In the genomic region with DNA sequence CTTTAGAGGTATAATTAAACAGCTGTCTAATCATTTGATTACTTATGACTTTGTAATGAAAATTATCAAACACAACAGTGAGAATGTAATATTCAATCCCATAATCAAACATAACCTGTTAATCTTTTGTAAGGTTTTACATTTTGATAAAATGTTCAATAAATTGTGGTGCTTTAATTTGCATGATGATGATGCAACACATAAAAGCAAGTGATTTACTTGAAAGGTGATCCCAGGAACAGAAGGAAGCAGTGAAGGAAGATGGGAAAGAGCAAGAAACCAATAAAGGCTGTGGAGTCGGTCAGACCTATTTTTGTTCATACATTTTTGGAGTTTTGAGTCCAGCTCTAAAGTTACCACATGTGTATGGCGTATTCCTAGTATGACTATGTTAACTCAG, we compare ENCODE assay signal across 22 cellular contexts. TPM values are rescaled to one million over a fixed set of nuclear protein-coding genes. Genes with fewer than 3 reads are reported as not detected.
"Had no signal": no experiment of that assay in that cellular context is flagged by ENCODE, and none has a peak within 500 bp of the region (broad histone marks: within the 10 kb centered on the region; RNA-seq: fewer than 3 reads in every experiment).

No MANE protein-coding gene starts in this region.

- ATAC-seq: T-cell had no signal

- H3K9ac ChIP-seq: KMS-11, SK-N-SH had no signal

- H3K4me2 ChIP-seq: KMS-11, SK-N-SH had no signal

- H3K27ac Mint-ChIP-seq: T-cell had no signal

- H3K4me1 Mint-ChIP-seq: T-cell had no signal

- H3K4me3 Mint-ChIP-seq: T-cell had no signal

- DNase-seq: Kasumi-1, MM.1S, NCI-H1092 treated with DMSO at 0.1 percent for 48 hours, NCI-H1436, NCI-H1694, NCI-H187 treated with DMSO at 0.1 percent for 48 hours, NCI-H2029 treated with DMSO at 0.1 percent for 48 hours, NCI-H2171 treated with DMSO at 0.1 percent for 48 hours, NCI-H345, NCI-H446 treated with DMSO at 0.1 percent for 48 hours, NCI-H510A treated with DMSO at 0.1 percent for 48 hours, NCI-H526, NCI-H748 treated with DMSO at 0.1 percent for 48 hours, Right ventricle myocardium superior, RPMI8226, SK-N-SH, SW 1271, T-cell had no signal

- FAIRE-seq: HTR-8/SVneo, RCC 7860 had no signal

- H3K27ac ChIP-seq: HL-60, KMS-11 had no signal

RNA-seq across cellular contexts. Expression of a gene that starts 29.6 kb away (rescaled TPM):
- total RNA-seq: Right ventricle myocardium superior, T-cell had no signal
